8 cellular contexts compared by ENCODE assay signal in the genomic region with DNA sequence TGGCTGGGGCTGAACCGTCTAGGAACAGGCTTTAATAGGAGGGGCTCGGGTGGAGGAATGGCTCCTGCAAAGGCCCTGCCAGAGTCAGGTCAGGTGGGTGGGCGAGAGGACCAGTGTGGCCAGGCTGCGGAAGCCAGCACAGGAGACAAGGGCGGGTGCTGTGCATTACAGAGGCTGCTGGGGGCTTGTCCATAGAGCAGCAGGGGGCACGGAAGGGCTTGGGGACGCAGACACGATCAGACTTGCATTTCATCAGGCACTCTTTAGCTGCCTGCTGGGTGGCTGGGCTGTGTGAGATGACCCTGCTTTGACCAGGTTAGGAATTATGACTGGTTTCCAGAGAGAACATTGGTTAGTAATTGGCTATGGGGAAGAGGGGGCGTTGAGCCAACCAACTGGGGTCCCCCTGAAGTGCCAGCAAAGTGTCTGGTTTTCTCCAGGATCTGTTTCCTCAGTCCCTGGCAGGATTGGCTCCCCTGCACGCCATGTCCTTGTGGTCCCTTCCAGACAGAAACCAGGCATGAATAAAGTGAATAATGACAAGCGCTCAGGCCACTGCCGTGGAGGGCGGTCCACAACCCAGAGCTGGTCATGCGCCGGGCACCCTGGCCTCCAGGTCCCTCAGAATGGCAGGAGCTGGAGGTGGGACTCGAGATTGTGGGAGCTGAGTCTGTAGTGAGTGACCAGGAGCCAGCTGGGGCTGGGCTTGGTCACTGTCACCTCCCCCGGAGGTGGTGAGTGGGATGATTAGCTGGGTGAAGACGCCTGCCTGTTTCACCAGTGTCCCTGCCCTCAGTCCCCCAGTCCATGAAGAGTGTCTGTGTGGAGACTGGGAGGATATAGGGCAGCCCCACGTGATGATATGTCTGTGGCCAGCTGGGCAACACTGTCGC. TPM values are rescaled to one million over a fixed set of nuclear protein-coding genes. Genes with fewer than 3 reads are reported as not detected.
DNase-seq lines count a peak whose midpoint lies in the region; ATAC-seq, FAIRE-seq and TF ChIP-seq lines count a peak whose summit lies in the region.
"Not testable (repeated sequence)": the region's sequence is repeated elsewhere in the genome, so short reads cannot be mapped to it uniquely, and the experiment has no call there.

No MANE protein-coding gene starts in this region.

- WGBS in adrenal gland, 4 donors, result 42 to 69% (median 46%) methylated on average over 6 to 20 of the region's 20 CpGs
- 44 to 45% methylated on average over 20 of the region's 20 CpGs for WGBS in esophagus, 2 donors
- 34 to 37% methylated on average over 18 to 20 of the region's 20 CpGs for WGBS in pancreas, 2 donors
- 32 to 34% methylated on average over 14 to 20 of the region's 20 CpGs for WGBS in tibial nerve, 2 donors

- not testable (repeated sequence) for H3K36me3 ChIP-seq in adrenal gland (replicated peaks in 1 of 2); esophagus (ENCODE audit: control insufficient read depth in 2 of 2, insufficient read depth in 2 of 2, low read length in 1 of 2); pancreas; tibial nerve

- intact Hi-C loops in adrenal gland (cut with DNase I); left colon (cut with DNase I, micrococcal nuclease); pancreas (cut with DNase I): not testable (repeated sequence)

- ATAC-seq in HG03354 (IDR thresholded peaks at IDR 0.05; ENCODE audit: poor library complexity, severe bottlenecking, unreplicated experiment) (peak; percentile 17), left colon (peak; percentile 17), pancreas (peak; percentile 7 to 32 (median 26))
- not testable (repeated sequence) for ATAC-seq in T-cell (replicated peaks in 1 of 4)

- FAIRE-seq in pancreas (lab: Jason Lieb, UNC), result not testable (repeated sequence)

- H3K9me3 ChIP-seq in adrenal gland (replicated peaks in 1 of 3); esophagus (ENCODE audit: control insufficient read depth in 2 of 2, insufficient read depth in 1 of 2, low read depth in 1 of 2, low read length in 1 of 2); pancreas; tibial nerve: not testable (repeated sequence)

- H3K27me3 Mint-ChIP-seq in T-cell, result not testable (repeated sequence)

- H3K4me1 Mint-ChIP-seq in T-cell, result peaks cover 49 to 68% (median 65%) of the 10 kb centered on the region in 3 donors

- H3K4me1 ChIP-seq in adrenal gland (replicated peaks in 1 of 2) (peaks cover 11 to 33% of the 10 kb centered on the region in 2 donors), esophagus (ENCODE audit: control insufficient read depth in 2 of 2, insufficient read depth in 2 of 2, low read length in 1 of 2) (peaks cover 6 to 12% of the 10 kb centered on the region in 2 donors), pancreas (peaks cover 5 to 23% (median 6%) of the 10 kb centered on the region in 3 donors), tibial nerve (peaks cover 0 to 47% (median 16%) of the 10 kb centered on the region in 4 donors)

- H3K4me3 ChIP-seq in adrenal gland (peak overlapping the region; percentile 73 to 96 (median 88)), esophagus (ENCODE audit: low read depth in 1 of 2, low read length in 2 of 2) (peak overlapping the region; percentile 67 to 93), pancreas (peak overlapping the region; percentile 82 to 98 (median 85)), tibial nerve (peak overlapping the region; percentile 73 to 98 (median 86))

- TF ChIP-seq POLR2A in adrenal gland (IDR thresholded peaks at IDR 0.05); tibial nerve (IDR thresholded peaks at IDR 0.05): not testable (repeated sequence)

- peak overlapping the region; percentile 85 to 91 (median 89) for H3K4me3 Mint-ChIP-seq in T-cell

- POLR2A ChIA-PET in T-cell (lab: Charles Lee), result not testable (repeated sequence)

- H3K9me3 Mint-ChIP-seq in T-cell, result not testable (repeated sequence)

- not testable (repeated sequence) for H3K27me3 ChIP-seq in adrenal gland; esophagus (ENCODE audit: control insufficient read depth in 1 of 2, insufficient read depth in 2 of 2, low read length in 2 of 2); pancreas; tibial nerve

- H3K36me3 Mint-ChIP-seq in T-cell, result not testable (repeated sequence)

- DNase-seq in CMK (ENCODE audit: low read depth) (peak; percentile 11), T-cell (peak in 2 of 34 experiments; percentile 18 to 22), adrenal gland (peak in 4 of 7 donors; percentile 10 to 56 (median 22)), left colon (peak in 1 of 2 donors; percentile 22), pancreas (peak in 2 of 6 donors; percentile 13 to 15)
- not testable (repeated sequence) for DNase-seq in tibial nerve (ENCODE audit: low spot score in 2 of 2)

- not testable (repeated sequence) for TF ChIP-seq CTCF in adrenal gland (IDR thresholded peaks at IDR 0.05); pancreas (IDR thresholded peaks at IDR 0.05); tibial nerve (IDR thresholded peaks at IDR 0.05)

- not testable (repeated sequence) for TF ChIP-seq EP300 in tibial nerve (IDR thresholded peaks at IDR 0.05)

- H3K27ac Mint-ChIP-seq in T-cell, result peak overlapping the region; percentile 88 to 93

- CTCF ChIA-PET in T-cell (lab: Charles Lee), result not testable (repeated sequence)

- H3K27ac ChIP-seq in adrenal gland (peak overlapping the region in 3 of 5 donors; percentile 54 to 85 (median 76)), esophagus (ENCODE audit: low read depth in 2 of 2, low read length in 1 of 2) (peak overlapping the region in 1 of 2 donors; percentile 55), pancreas (peak overlapping the region in 1 of 4 donors; percentile 13), tibial nerve (peak overlapping the region; percentile 60 to 92 (median 83))

RNA-seq across cellular contexts. Expression of a gene that starts 1.0 kb away (rescaled TPM):
- total RNA-seq in T-cell (10 to 100 TPM; 34.9 to 50.7 (median 46.7) TPM), adrenal gland (100 to 1,000 TPM in 2 of 8 donors, 10 to 100 TPM in 6; 43.7 to 106 (median 62.6) TPM), left colon (10 to 100 TPM; 25.7 to 26.1 TPM), pancreas (10 to 100 TPM; 17.2 to 23.5 (median 21.6) TPM), tibial nerve (10 to 100 TPM; 57.6 to 87.9 (median 66.8) TPM)
- polyA plus RNA-seq in adrenal gland (100 to 1,000 TPM in 1 of 3 donors, 10 to 100 TPM in 2; 12.1 to 107 (median 96.2) TPM), esophagus (10 to 100 TPM; 43.9 to 44.7 TPM), pancreas (10 to 100 TPM; 49.2 to 53.4 TPM)

RNA-seq across cellular contexts. Expression of a gene that starts 52.8 kb away (rescaled TPM):
- total RNA-seq in T-cell (1 to 10 TPM in 3 of 5 donors, under 1 TPM in 2; 0.33 to 4.1 (median 2.5) TPM), adrenal gland (10 to 100 TPM in 1 of 8 donors, 1 to 10 TPM in 5, under 1 TPM in 2; 0.35 to 18.8 (median 1.4) TPM), left colon (1 to 10 TPM; 4.0 to 6.5 TPM), pancreas (1 to 10 TPM in 5 of 6 donors, under 1 TPM in 1; 0.88 to 7.4 (median 1.9) TPM), tibial nerve (1 to 10 TPM; 2.5 to 6.9 (median 3.6) TPM)
- polyA plus RNA-seq in adrenal gland (1 to 10 TPM in 2 of 3 donors, under 1 TPM in 1; 0.35 to 1.9 (median 1.1) TPM), esophagus (1 to 10 TPM; 1.9 to 2.5 TPM), pancreas (1 to 10 TPM; 1.7 TPM)
